In the genomic region with DNA sequence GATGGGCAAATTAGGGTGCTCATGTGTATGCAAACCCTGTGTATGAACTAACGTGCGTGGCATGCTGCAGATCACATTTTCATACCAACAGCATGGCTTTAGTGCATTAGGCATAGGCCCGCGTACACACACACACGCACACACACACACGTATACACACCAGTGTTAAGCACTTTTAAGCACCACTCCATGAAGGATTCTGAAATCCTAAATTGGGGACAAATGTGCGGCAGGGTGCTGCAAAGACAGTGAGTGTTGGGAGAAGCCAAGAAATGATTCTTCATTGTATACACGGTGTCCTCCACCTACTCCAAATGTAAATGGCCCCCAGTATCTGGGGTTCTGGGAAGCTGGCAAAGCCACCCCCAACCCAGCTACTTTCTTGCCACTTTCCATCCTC, we compare ENCODE assay signal across 29 cellular contexts.
"Had no signal": no experiment of that assay in that cellular context is flagged by ENCODE, and none has a peak within 500 bp of the region (broad histone marks: within the 10 kb centered on the region; RNA-seq: fewer than 3 reads in every experiment).

No MANE protein-coding gene starts in this region.

- H3K27ac Mint-ChIP-seq: activated CD4-positive, alpha-beta T cell treated with anti-CD3 and anti-CD28 coated beads for 36 hours; activated naive CD4-positive, alpha-beta T cell treated with anti-CD3 and anti-CD28 coated beads for 36 hours; activated naive CD8-positive, alpha-beta T cell treated with anti-CD3 and anti-CD28 coated beads for 36 hours; naive thymus-derived CD8-positive, alpha-beta T cell; stimulated activated naive CD8-positive, alpha-beta T cell treated with anti-CD3 and anti-CD28 coated beads, Interleukin-15, amount 100 ng/mL, for 72 hours had no signal

- H3K4me3 ChIP-seq: adrenal gland, body of pancreas, cardiac muscle cell, colonic mucosa, dorsolateral prefrontal cortex, gastrocnemius medialis, right lobe of liver, thyroid gland, upper lobe of left lung had no signal

- H3K27me3 Mint-ChIP-seq: activated naive CD8-positive, alpha-beta T cell treated with anti-CD3 and anti-CD28 coated beads for 36 hours; stimulated activated naive CD8-positive, alpha-beta T cell treated with anti-CD3 and anti-CD28 coated beads, Interleukin-15, amount 100 ng/mL, for 72 hours had no signal

- H3K4me3 Mint-ChIP-seq: activated CD4-positive, alpha-beta T cell treated with anti-CD3 and anti-CD28 coated beads for 36 hours; activated naive CD4-positive, alpha-beta T cell treated with anti-CD3 and anti-CD28 coated beads for 36 hours; activated naive CD8-positive, alpha-beta T cell treated with anti-CD3 and anti-CD28 coated beads for 36 hours; naive thymus-derived CD8-positive, alpha-beta T cell; stimulated activated naive CD8-positive, alpha-beta T cell treated with anti-CD3 and anti-CD28 coated beads, Interleukin-15, amount 100 ng/mL, for 72 hours had no signal

- H3K27me3 ChIP-seq: adrenal gland, body of pancreas, cardiac muscle cell, colonic mucosa, right lobe of liver, thyroid gland, upper lobe of left lung had no signal

- H3K4me1 Mint-ChIP-seq: activated CD4-positive, alpha-beta T cell treated with anti-CD3 and anti-CD28 coated beads for 36 hours; activated naive CD8-positive, alpha-beta T cell treated with anti-CD3 and anti-CD28 coated beads for 36 hours; stimulated activated naive CD8-positive, alpha-beta T cell treated with anti-CD3 and anti-CD28 coated beads, Interleukin-15, amount 100 ng/mL, for 72 hours had no signal

- H3K4me1 ChIP-seq: right lobe of liver had no signal

- ATAC-seq: activated CD4-positive, alpha-beta T cell treated with anti-CD3 and anti-CD28 coated beads for 36 hours; body of pancreas; gastrocnemius medialis; left cardiac atrium; left ventricle myocardium superior; naive thymus-derived CD8-positive, alpha-beta T cell; right lobe of liver; stimulated activated naive CD8-positive, alpha-beta T cell treated with anti-CD3 and anti-CD28 coated beads, Interleukin-15, amount 100 ng/mL, for 72 hours had no signal

- H3K36me3 Mint-ChIP-seq: activated naive CD8-positive, alpha-beta T cell treated with anti-CD3 and anti-CD28 coated beads for 36 hours; naive thymus-derived CD8-positive, alpha-beta T cell; stimulated activated memory B cell treated with anti-CD40 and anti-IgM and Interleukin-4, amounts not matched to agents 10 μg/mL and 1 μg/mL and 100 μg/mL, for 72 hours had no signal

- H3K27ac ChIP-seq: adrenal gland, body of pancreas, cardiac muscle cell, colonic mucosa, dorsolateral prefrontal cortex, gastrocnemius medialis, right lobe of liver, thyroid gland, upper lobe of left lung had no signal

- H3K9me3 ChIP-seq: adrenal gland, body of pancreas, colonic mucosa, gastrocnemius medialis, right lobe of liver, thyroid gland, upper lobe of left lung had no signal

- H3K9me3 Mint-ChIP-seq: activated naive CD4-positive, alpha-beta T cell treated with anti-CD3 and anti-CD28 coated beads for 36 hours; activated naive CD8-positive, alpha-beta T cell treated with anti-CD3 and anti-CD28 coated beads for 36 hours; naive thymus-derived CD8-positive, alpha-beta T cell; stimulated activated memory B cell treated with anti-CD40 and anti-IgM and Interleukin-4, amounts not matched to agents 10 μg/mL and 1 μg/mL and 100 μg/mL, for 72 hours; stimulated activated naive CD8-positive, alpha-beta T cell treated with anti-CD3 and anti-CD28 coated beads, Interleukin-15, amount 100 ng/mL, for 72 hours had no signal

- H3K36me3 ChIP-seq: adrenal gland, cardiac muscle cell, colonic mucosa, gastrocnemius medialis, right lobe of liver, thyroid gland, upper lobe of left lung had no signal

- DNase-seq: activated CD4-positive, alpha-beta T cell treated with anti-CD3 and anti-CD28 coated beads for 36 hours; activated CD4-positive, alpha-beta T cell treated with anti-CD3 and anti-CD28 coated beads, Interleukin-2, amount 50 U/mL, for 4 hours; activated CD4-positive, CD25-positive, alpha-beta regulatory T cell; activated effector memory CD4-positive, alpha-beta T cell treated with Interleukin-2 at 50 U/mL for 16 hours; activated naive CD4-positive, alpha-beta T cell treated with anti-CD3 and anti-CD28 coated beads for 36 hours; activated naive CD8-positive, alpha-beta T cell treated with anti-CD3 and anti-CD28 coated beads for 36 hours; activated T-cell treated with anti-CD3 and anti-CD28 coated beads for 4 hours; adrenal gland; aorta; body of pancreas; cerebellar nuclear complex; effector memory CD4-positive, alpha-beta T cell; erythroblast; gastrocnemius medialis; glutamatergic neuron; left cardiac atrium; left ventricle myocardium superior; midbrain; naive thymus-derived CD8-positive, alpha-beta T cell; right lobe of liver; stimulated activated CD4-positive, alpha-beta T cell treated with anti-CD3 and anti-CD28 coated beads, Interleukin-4, amount 100 ng/mL, for 24 hours; stimulated activated naive CD8-positive, alpha-beta T cell treated with anti-CD3 and anti-CD28 coated beads, Interleukin-15, amount 100 ng/mL, for 72 hours; substantia nigra; thyroid gland had no signal
